8 cellular contexts compared by ENCODE assay signal in genomic region chr17:31492880-31493655, GRCh38.
DNase-seq lines count a peak whose midpoint lies in the region; ATAC-seq and TF ChIP-seq lines count a peak whose summit lies in the region.

No MANE protein-coding gene starts in this region.

- TF ChIP-seq CTCF in GM13976 (IDR thresholded peaks at IDR 0.05; ENCODE audit: borderline replicate concordance, control extremely low read depth, extremely low read depth, insufficient read depth, missing control alignments), result no peak

- DNase-seq in GM13976 (ENCODE audit: low spot score), result peak; percentile 81
- DNase-seq in SKM-1 (lab: John Stamatoyannopoulos, UW; ENCODE audit: unreplicated experiment), result peak; percentile 94
- DNase-seq in activated naive CD8-positive, alpha-beta T cell treated with anti-CD3 and anti-CD28 coated beads for 36 hours, result peak; percentile 68
- no peak for DNase-seq in NCI-H1436 (lab: John Stamatoyannopoulos, UW)
- no peak for DNase-seq in H4 (ENCODE audit: low spot score)
- no peak for DNase-seq in dedifferentiated amniotic fluid mesenchymal stem cell (ENCODE audit: extremely low spot score)

- no peak overlapping the region for H3K9ac ChIP-seq in rectal smooth muscle tissue (ENCODE audit: low read length)

- peaks cover 78% of the 10 kb centered on the region for H3K4me1 Mint-ChIP-seq in activated naive CD8-positive, alpha-beta T cell treated with anti-CD3 and anti-CD28 coated beads for 36 hours

- H3K36me3 Mint-ChIP-seq in activated naive CD8-positive, alpha-beta T cell treated with anti-CD3 and anti-CD28 coated beads for 36 hours, result peaks cover 5% of the 10 kb centered on the region

- H3K36me3 ChIP-seq in rectal smooth muscle tissue (ENCODE audit: control insufficient read depth, insufficient read depth, low read length), result no peaks in the 10 kb centered on the region

- H3K27ac Mint-ChIP-seq in activated naive CD8-positive, alpha-beta T cell treated with anti-CD3 and anti-CD28 coated beads for 36 hours, result peak overlapping the region; percentile 92

- no peak for ATAC-seq in HG02981 (IDR thresholded peaks at IDR 0.05; ENCODE audit: unreplicated experiment)

- in situ Hi-C loops in GM13976 (cut with MboI; ENCODE audit: low sequenced_read_pairs, unreplicated experiment), result no loop called here

- H3K27me3 ChIP-seq in rectal smooth muscle tissue (ENCODE audit: control insufficient read depth, insufficient read depth, low read length), result peaks cover 2% of the 10 kb centered on the region

- peak overlapping the region; percentile 22 for H3K4me3 ChIP-seq in rectal smooth muscle tissue (ENCODE audit: low read length)

- H3K27ac ChIP-seq in rectal smooth muscle tissue (ENCODE audit: low read depth, low read length), result no peak overlapping the region

- H3K9me3 Mint-ChIP-seq in activated naive CD8-positive, alpha-beta T cell treated with anti-CD3 and anti-CD28 coated beads for 36 hours, result no peaks in the 10 kb centered on the region

- peak overlapping the region; percentile 67 for H3K4me3 Mint-ChIP-seq in activated naive CD8-positive, alpha-beta T cell treated with anti-CD3 and anti-CD28 coated beads for 36 hours

- no peaks in the 10 kb centered on the region for H3K4me1 ChIP-seq in rectal smooth muscle tissue (ENCODE audit: control insufficient read depth, insufficient read depth, low read length)

- H3K27me3 Mint-ChIP-seq in activated naive CD8-positive, alpha-beta T cell treated with anti-CD3 and anti-CD28 coated beads for 36 hours, result no peaks in the 10 kb centered on the region

Comparison
In these comparisons a context has a peak if more than half of its experiments do, and no peak if none do; other contexts are left out.
1. DNase-seq: peak in GM13976 (single experiment), SKM-1 (single experiment) and activated naive CD8-positive, alpha-beta T cell treated with anti-CD3 and anti-CD28 coated beads for 36 hours (single experiment); none in NCI-H1436 (single experiment), H4 (single experiment) and dedifferentiated amniotic fluid mesenchymal stem cell (single experiment).